ENCODE assay signal across 1 cellular context in genomic region chr15:78872972-78873795, GRCh38.
TF ChIP-seq lines count a peak whose summit lies in the region.

No MANE protein-coding gene starts in this region.

TF ChIP-seq in HEK293, 187 proteins besides CTCF, POLR2A, EP300 and RAD21 (continued from another document and continues in another):
- TF ChIP-seq PATZ1 (tag by site-specific recombination; IDR thresholded peaks at IDR 0.05) (peak; percentile 94), ZNF37A (tag by site-specific recombination; IDR thresholded peaks at IDR 0.05) (no peak), ZNF184 (tag by site-specific recombination; IDR thresholded peaks at IDR 0.05) (no peak), ZBTB44 (tag by site-specific recombination; IDR thresholded peaks at IDR 0.05) (no peak), KLF9 (tag by site-specific recombination; IDR thresholded peaks at IDR 0.05; ENCODE audit: low read depth) (peak; percentile 74; the same call in 1 of the 2 replicates), ZNF23 (tag by site-specific recombination; IDR thresholded peaks at IDR 0.05; ENCODE audit: borderline replicate concordance) (no peak), TRIM28 (IDR thresholded peaks at IDR 0.05; ENCODE audit: borderline replicate concordance, low read length) (no peak), ZBTB7A (tag by site-specific recombination; IDR thresholded peaks at IDR 0.05; ENCODE audit: low read depth) (no peak; the same call in 1 of the 2 replicates), ZFP69B (tag by site-specific recombination; IDR thresholded peaks at IDR 0.05) (peak; percentile 71), ZNF311 (tag by site-specific recombination; IDR thresholded peaks at IDR 0.05; ENCODE audit: borderline replicate concordance) (no peak), ZNF18 (tag by site-specific recombination; IDR thresholded peaks at IDR 0.05) (0 out of 2 replicates have a peak, but pooled peaks have one; percentile 19), KLF16 (tag by site-specific recombination; IDR thresholded peaks at IDR 0.05) (peak; percentile 78), ZNF623 (tag by site-specific recombination; IDR thresholded peaks at IDR 0.05) (no peak), ZNF488 (tag by site-specific recombination; IDR thresholded peaks at IDR 0.05) (no peak), ZNF785 (tag by site-specific recombination; IDR thresholded peaks at IDR 0.05) (0 out of 2 replicates have a peak, but pooled peaks have one; percentile 28), ZNF138 (tag by site-specific recombination; IDR thresholded peaks at IDR 0.05; ENCODE audit: borderline replicate concordance) (no peak), ZNF132 (tag by site-specific recombination; IDR thresholded peaks at IDR 0.05; ENCODE audit: borderline replicate concordance) (no peak), ZNF629 (tag by site-specific recombination; IDR thresholded peaks at IDR 0.05) (no peak; the same call in 1 of the 2 replicates), OSR2 (tag by site-specific recombination; IDR thresholded peaks at IDR 0.05) (peak; percentile 14), KLF7 (tag by site-specific recombination; IDR thresholded peaks at IDR 0.05; ENCODE audit: borderline replicate concordance) (0 out of 2 replicates have a peak, but pooled peaks have one; percentile 23), ZNF521 (tag by site-specific recombination; IDR thresholded peaks at IDR 0.05) (no peak), ZNF175 (tag by site-specific recombination; IDR thresholded peaks at IDR 0.05) (no peak), ZBTB1 (tag by site-specific recombination; IDR thresholded peaks at IDR 0.05) (peak; percentile 27; the same call in 1 of the 2 replicates), ZNF513 (tag by site-specific recombination; IDR thresholded peaks at IDR 0.05) (peak; percentile 71), GLI4 (tag by site-specific recombination; IDR thresholded peaks at IDR 0.05) (peak; percentile 29; the same call in 1 of the 2 replicates), ZEB2 (tag by site-specific recombination; IDR thresholded peaks at IDR 0.05) (peak; percentile 98), ZNF341 (tag by site-specific recombination; IDR thresholded peaks at IDR 0.05; ENCODE audit: low read depth) (no peak; the same call in none of the 2 replicates), ZNF426 (tag by site-specific recombination; IDR thresholded peaks at IDR 0.05) (no peak), ZNF514 (tag by site-specific recombination; IDR thresholded peaks at IDR 0.05) (no peak), ZNF704 (tag by site-specific recombination; IDR thresholded peaks at IDR 0.05) (no peak), ZNF473 (tag by site-specific recombination; IDR thresholded peaks at IDR 0.05) (no peak), MYNN (tag by site-specific recombination; IDR thresholded peaks at IDR 0.05; ENCODE audit: borderline replicate concordance) (no peak), ZNF624 (tag by site-specific recombination; IDR thresholded peaks at IDR 0.05) (no peak), ZNF174 (tag by site-specific recombination; IDR thresholded peaks at IDR 0.05) (no peak), ZNF214 (tag by site-specific recombination; IDR thresholded peaks at IDR 0.05; ENCODE audit: borderline replicate concordance) (no peak), ZNF561 (tag by site-specific recombination; IDR thresholded peaks at IDR 0.05; ENCODE audit: borderline replicate concordance) (peak; percentile 90), ZNF670 (tag by site-specific recombination; IDR thresholded peaks at IDR 0.05; ENCODE audit: low read depth) (no peak), ZNF302 (tag by site-specific recombination; IDR thresholded peaks at IDR 0.05; ENCODE audit: low read depth) (no peak), EGR2 (tag by site-specific recombination; IDR thresholded peaks at IDR 0.05; ENCODE audit: low read depth) (peak; percentile 91), YY2 (tag by site-specific recombination; IDR thresholded peaks at IDR 0.05) (peak; percentile 98), ZBTB17 (tag by site-specific recombination; IDR thresholded peaks at IDR 0.05) (peak; percentile 62), ZNF133 (tag by site-specific recombination; IDR thresholded peaks at IDR 0.05) (no peak), GLIS1 (tag by site-specific recombination; IDR thresholded peaks at IDR 0.05) (peak; percentile 30; the same call in 1 of the 2 replicates), ZBTB20 (tag by site-specific recombination; IDR thresholded peaks at IDR 0.05) (peak; percentile 95), ZNF768 (tag by site-specific recombination; IDR thresholded peaks at IDR 0.05) (no peak), ZNF558 (tag by site-specific recombination; IDR thresholded peaks at IDR 0.05) (no peak), KLF10 (tag by site-specific recombination; IDR thresholded peaks at IDR 0.05) (peak; percentile 88; the same call in 1 of the 2 replicates), ZSCAN30 (tag by site-specific recombination; IDR thresholded peaks at IDR 0.05) (peak; percentile 90; the same call in 1 of the 2 replicates), ZNF596 (tag by site-specific recombination; IDR thresholded peaks at IDR 0.05) (peak; percentile 3; the same call in 1 of the 2 replicates), SETDB1 (IDR thresholded peaks at IDR 0.05; ENCODE audit: insufficient read length, low read length) (no peak), HOXC10 (CRISPR knock-in tag; IDR thresholded peaks at IDR 0.05) (no peak), ZNF610 (tag by site-specific recombination; IDR thresholded peaks at IDR 0.05; ENCODE audit: borderline replicate concordance) (peak; percentile 40; the same call in 1 of the 2 replicates)
- TF ChIP-seq, protein P1, sequence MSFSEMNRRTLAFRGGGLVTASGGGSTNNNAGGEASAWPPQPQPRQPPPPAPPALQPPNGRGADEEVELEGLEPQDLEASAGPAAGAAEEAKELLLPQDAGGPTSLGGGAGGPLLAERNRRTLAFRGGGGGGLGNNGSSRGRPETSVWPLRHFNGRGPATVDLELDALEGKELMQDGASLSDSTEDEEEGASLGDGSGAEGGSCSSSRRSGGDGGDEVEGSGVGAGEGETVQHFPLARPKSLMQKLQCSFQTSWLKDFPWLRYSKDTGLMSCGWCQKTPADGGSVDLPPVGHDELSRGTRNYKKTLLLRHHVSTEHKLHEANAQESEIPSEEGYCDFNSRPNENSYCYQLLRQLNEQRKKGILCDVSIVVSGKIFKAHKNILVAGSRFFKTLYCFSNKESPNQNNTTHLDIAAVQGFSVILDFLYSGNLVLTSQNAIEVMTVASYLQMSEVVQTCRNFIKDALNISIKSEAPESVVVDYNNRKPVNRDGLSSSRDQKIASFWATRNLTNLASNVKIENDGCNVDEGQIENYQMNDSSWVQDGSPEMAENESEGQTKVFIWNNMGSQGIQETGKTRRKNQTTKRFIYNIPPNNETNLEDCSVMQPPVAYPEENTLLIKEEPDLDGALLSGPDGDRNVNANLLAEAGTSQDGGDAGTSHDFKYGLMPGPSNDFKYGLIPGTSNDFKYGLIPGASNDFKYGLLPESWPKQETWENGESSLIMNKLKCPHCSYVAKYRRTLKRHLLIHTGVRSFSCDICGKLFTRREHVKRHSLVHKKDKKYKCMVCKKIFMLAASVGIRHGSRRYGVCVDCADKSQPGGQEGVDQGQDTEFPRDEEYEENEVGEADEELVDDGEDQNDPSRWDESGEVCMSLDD (tag by site-specific recombination; IDR thresholded peaks at IDR 0.05), result peak; percentile 70
- TF ChIP-seq, protein P2, sequence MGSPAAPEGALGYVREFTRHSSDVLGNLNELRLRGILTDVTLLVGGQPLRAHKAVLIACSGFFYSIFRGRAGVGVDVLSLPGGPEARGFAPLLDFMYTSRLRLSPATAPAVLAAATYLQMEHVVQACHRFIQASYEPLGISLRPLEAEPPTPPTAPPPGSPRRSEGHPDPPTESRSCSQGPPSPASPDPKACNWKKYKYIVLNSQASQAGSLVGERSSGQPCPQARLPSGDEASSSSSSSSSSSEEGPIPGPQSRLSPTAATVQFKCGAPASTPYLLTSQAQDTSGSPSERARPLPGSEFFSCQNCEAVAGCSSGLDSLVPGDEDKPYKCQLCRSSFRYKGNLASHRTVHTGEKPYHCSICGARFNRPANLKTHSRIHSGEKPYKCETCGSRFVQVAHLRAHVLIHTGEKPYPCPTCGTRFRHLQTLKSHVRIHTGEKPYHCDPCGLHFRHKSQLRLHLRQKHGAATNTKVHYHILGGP (tag by site-specific recombination; IDR thresholded peaks at IDR 0.05), result no peak
- TF ChIP-seq, protein P3, sequence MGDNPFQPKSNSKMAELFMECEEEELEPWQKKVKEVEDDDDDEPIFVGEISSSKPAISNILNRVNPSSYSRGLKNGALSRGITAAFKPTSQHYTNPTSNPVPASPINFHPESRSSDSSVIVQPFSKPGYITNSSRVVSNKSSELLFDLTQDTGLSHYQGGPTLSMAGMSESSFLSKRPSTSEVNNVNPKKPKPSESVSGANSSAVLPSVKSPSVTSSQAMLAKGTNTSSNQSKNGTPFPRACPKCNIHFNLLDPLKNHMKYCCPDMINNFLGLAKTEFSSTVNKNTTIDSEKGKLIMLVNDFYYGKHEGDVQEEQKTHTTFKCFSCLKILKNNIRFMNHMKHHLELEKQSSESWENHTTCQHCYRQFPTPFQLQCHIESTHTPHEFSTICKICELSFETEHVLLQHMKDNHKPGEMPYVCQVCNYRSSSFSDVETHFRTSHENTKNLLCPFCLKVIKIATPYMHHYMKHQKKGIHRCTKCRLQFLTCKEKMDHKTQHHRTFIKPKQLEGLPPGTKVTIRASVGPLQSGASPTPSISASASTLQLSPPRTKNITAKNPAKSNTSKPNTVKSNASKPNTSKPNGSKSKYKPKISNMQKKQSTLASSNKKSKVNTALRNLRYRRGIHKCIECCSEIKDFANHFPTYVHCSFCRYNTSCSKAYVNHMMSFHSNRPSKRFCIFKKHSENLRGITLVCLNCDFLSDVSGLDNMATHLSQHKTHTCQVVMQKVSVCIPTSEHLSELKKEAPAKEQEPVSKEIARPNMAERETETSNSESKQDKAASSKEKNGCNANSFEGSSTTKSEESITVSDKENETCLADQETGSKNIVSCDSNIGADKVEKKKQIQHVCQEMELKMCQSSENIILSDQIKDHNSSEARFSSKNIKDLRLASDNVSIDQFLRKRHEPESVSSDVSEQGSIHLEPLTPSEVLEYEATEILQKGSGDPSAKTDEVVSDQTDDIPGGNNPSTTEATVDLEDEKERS (tag by site-specific recombination; IDR thresholded peaks at IDR 0.05), result 0 out of 2 replicates have a peak, but pooled peaks have one; percentile 74
